Comparison of ENCODE assay signal across 14 cellular contexts in genomic region chr15:28873585-28874139, GRCh38. TPM values are rescaled to one million over a fixed set of nuclear protein-coding genes. Genes with fewer than 3 reads are reported as not detected.
DNase-seq lines count a peak whose midpoint lies in the region; ATAC-seq, FAIRE-seq and TF ChIP-seq lines count a peak whose summit lies in the region.
"Had no signal": no experiment of that assay in that cellular context is flagged by ENCODE, and none has a peak within 500 bp of the region (broad histone marks: within the 10 kb centered on the region; RNA-seq: fewer than 3 reads in every experiment).

No MANE protein-coding gene starts in this region.

- no peak overlapping the region for H3K9ac ChIP-seq in HepG2 (ENCODE audit: insufficient read depth, low read depth, low read length)
- H3K9ac ChIP-seq: BLaER1 had no signal

- peak overlapping the region; percentile 41 for H3K4me2 ChIP-seq in HepG2 (ENCODE audit: low read depth, low read length)
- H3K4me2 ChIP-seq: BLaER1 had no signal

- no peaks in the 10 kb centered on the region for H3K36me3 ChIP-seq in HepG2 (replicated peaks in 1 of 2; ENCODE audit: control insufficient read depth in 1 of 2, insufficient read depth in 2 of 2, low read length in 2 of 2)
- no peaks in the 10 kb centered on the region for H3K36me3 ChIP-seq in right lobe of liver
- H3K36me3 ChIP-seq: BLaER1 had no signal

- TF ChIP-seq POLR2A in HepG2 (IDR thresholded peaks at IDR 0.05; ENCODE audit: insufficient read depth in 1 of 2, low read depth in 2 of 2, low read length in 2 of 2) (no peak), right lobe of liver (IDR thresholded peaks at IDR 0.05) (no peak)

- intact Hi-C loops in HepG2 (cut with micrococcal nuclease; ENCODE audit: unreplicated experiment), result no loop called here
- intact Hi-C loops in right lobe of liver (cut with DNase I), result no loop called here
- intact Hi-C loops in Right ventricle myocardium superior (cut with DNase I), result no loop called here

- 5% methylated on average over 6 of the region's 10 CpGs for WGBS in HepG2 (ENCODE audit: low lambda C conversion rate)
- 45% methylated on average over 7 of the region's 10 CpGs for WGBS in right lobe of liver (ENCODE audit: insufficient coverage, low coverage, low lambda C conversion rate, missing lambda C conversion rate)

- TF ChIP-seq EP300 in HepG2 (IDR thresholded peaks at IDR 0.05; ENCODE audit: low read depth in 2 of 2, low read length in 2 of 2), result no peak
- TF ChIP-seq EP300 in HepG2 (CRISPR knock-in tag; IDR thresholded peaks at IDR 0.05; ENCODE audit: borderline replicate concordance), result no peak

- H3K27ac ChIP-seq in HepG2 (ENCODE audit: extremely low read length, insufficient read depth, low read length) (no peak overlapping the region), right lobe of liver (no peak overlapping the region), RWPE1 (no peak overlapping the region)
- H3K27ac ChIP-seq: BLaER1 had no signal

- CTCF ChIA-PET in HepG2 (lab: Yijun Ruan, JAX; ENCODE audit: low intra/inter-chr PET ratio, low total read pairs), result no interaction called here
- CTCF ChIA-PET in RWPE1 (lab: Yijun Ruan, JAX), result interaction anchor here (0.6 to 1.4 kb wide), 4 partner anchors 8 to 244 kb away, joined by 3 to 7 read pairs (median 4); no protein-coding TSS in a partner anchor

- no peak for FAIRE-seq in HepG2 (lab: Jason Lieb, UNC)
- FAIRE-seq: GM12892 had no signal

- no peak overlapping the region for H2AFZ ChIP-seq in HepG2 (ENCODE audit: low read length)

- H3K4me3 ChIP-seq in HepG2 (replicated peaks in 1 of 3; ENCODE audit: insufficient read depth in 1 of 3, low read depth in 2 of 3, low read length in 3 of 3) (no peak overlapping the region), right lobe of liver (no peak overlapping the region), retinal pigment epithelial cell (ENCODE audit: low read length) (no peak overlapping the region)
- H3K4me3 ChIP-seq: BLaER1 had no signal

- H3K27me3 ChIP-seq in HepG2 (ENCODE audit: control insufficient read depth in 1 of 2, insufficient read depth in 2 of 2, low read length in 2 of 2) (no peaks in the 10 kb centered on the region), right lobe of liver (no peaks in the 10 kb centered on the region)
- H3K27me3 ChIP-seq: BLaER1 had no signal

- in situ Hi-C loops in HepG2 (cut with HindIII; ENCODE audit: extremely low pct_ligation_motif_present, low pct_unique_long_range_greater_than_20kb), result no loop called here

- H4K20me1 ChIP-seq in HepG2 (ENCODE audit: insufficient read depth, low read length), result no peaks in the 10 kb centered on the region
- H4K20me1 ChIP-seq: BLaER1 had no signal

- ATAC-seq in HepG2 (peak; percentile 65), right lobe of liver (no peak), HG03442 (IDR thresholded peaks at IDR 0.05; ENCODE audit: unreplicated experiment) (no peak), Right ventricle myocardium superior (ENCODE audit: poor library complexity) (no peak)
- ATAC-seq: activated CD8-positive, alpha-beta memory T cell treated with anti-CD3 and anti-CD28 coated beads, Interleukin-2, amount 10 ng/mL, durations not matched to agents 7 days and 5 days had no signal

- DNase-seq in HepG2 (ENCODE audit: low spot score), result no peak
- DNase-seq in right lobe of liver, result no peak
- peak; percentile 90 for DNase-seq in NCI-H2171 treated with DMSO at 0.1 percent for 48 hours (lab: John Stamatoyannopoulos, UW)
- DNase-seq in central memory CD4-positive, alpha-beta T cell, result peak; percentile 17
- DNase-seq in retinal pigment epithelial cell (ENCODE audit: low read depth), result no peak
- no peak for DNase-seq in RWPE1 (ENCODE audit: low spot score)
- DNase-seq in Right ventricle myocardium superior, result no peak
- DNase-seq: activated CD8-positive, alpha-beta memory T cell treated with anti-CD3 and anti-CD28 coated beads, Interleukin-2, amount 10 ng/mL, durations not matched to agents 7 days and 5 days; EL; NCI-H1048 had no signal

- H3K4me1 ChIP-seq in HepG2 (ENCODE audit: insufficient read depth, low read length) (peaks cover 14% of the 10 kb centered on the region), right lobe of liver (no peaks in the 10 kb centered on the region)

- BruUV-seq in HepG2 (replicated peaks; lab: Mats Ljungman, UMichigan), result no TSS peak

- TF ChIP-seq CTCF in HepG2 (CRISPR knock-in tag; IDR thresholded peaks at IDR 0.05) (peak; percentile 41), right lobe of liver (IDR thresholded peaks at IDR 0.05) (no peak), retinal pigment epithelial cell (conservative IDR thresholded peaks at IDR 0.05; ENCODE audit: low read depth, low read length) (peak; percentile 16), RWPE1 (conservative IDR thresholded peaks at IDR 0.05; ENCODE audit: low read depth) (no peak)

- H3K9me3 ChIP-seq in HepG2 (ENCODE audit: low read length) (no peaks in the 10 kb centered on the region), right lobe of liver (no peaks in the 10 kb centered on the region)
- H3K9me3 ChIP-seq: BLaER1 had no signal

- POLR2A ChIA-PET in HepG2 (lab: Yijun Ruan, JAX), result no interaction called here
- POLR2A ChIA-PET in RWPE1 (lab: Yijun Ruan, JAX; ENCODE audit: low non-redundant PET), result no interaction called here

- no peak for TF ChIP-seq RAD21 in HepG2 (CRISPR knock-in tag; IDR thresholded peaks at IDR 0.05)

- H3K79me2 ChIP-seq in HepG2 (ENCODE audit: insufficient read depth, low read length), result no peaks in the 10 kb centered on the region

RNA-seq across cellular contexts. Expression of gene APBA2, which starts 12.1 kb away (rescaled TPM):
- total RNA-seq in HepG2 (2016; rRNA removed; fragmentation: Illumina TruSeq; extraction: Trizol), result 0.29 and 0.62 TPM in 2 replicates
- 0.40 and 0.79 TPM in 2 replicates for total RNA-seq in HepG2 (2016; cell fraction: cytosol; rRNA removed; fragmentation: Illumina TruSeq; extraction: Trizol; ENCODE audit: low read depth)
- total RNA-seq in HepG2 (2016; cell fraction: insoluble cytoplasmic fraction; rRNA removed; fragmentation: Illumina TruSeq; extraction: Trizol), result 0.56 and 0.74 TPM in 2 replicates
- 0.79 and 0.83 TPM in 2 replicates for total RNA-seq in HepG2 (2016; cell fraction: membrane; rRNA removed; fragmentation: Illumina TruSeq; extraction: Trizol)
- 0.60 and 0.71 TPM in 2 replicates for total RNA-seq in HepG2 (2016; cell fraction: nucleus; rRNA removed; fragmentation: Illumina TruSeq; extraction: Trizol)
- 1.5 and 2.3 TPM in 2 replicates for polyA plus RNA-seq in HepG2 (2011; rRNA removed)
- 1.2 and 1.4 TPM in 2 replicates for polyA plus RNA-seq in HepG2 (2011; cell fraction: cytosol; rRNA removed)
- 2.0 and 2.3 TPM in 2 replicates for polyA plus RNA-seq in HepG2 (2011; cell fraction: nucleus; rRNA removed)
- 1.0 TPM in 2 replicates for polyA plus RNA-seq in HepG2 (2012)
- polyA plus RNA-seq in HepG2 (2016; cell fraction: cytosol; fragmentation: Illumina TruSeq; extraction: Trizol; ENCODE audit: low read depth), result 0.34 and 0.35 TPM in 2 replicates
- 0.58 and 0.87 TPM in 2 replicates for polyA plus RNA-seq in HepG2 (2016; cell fraction: insoluble cytoplasmic fraction; fragmentation: Illumina TruSeq; extraction: Trizol; ENCODE audit: low read depth)
- polyA plus RNA-seq in HepG2 (2016; cell fraction: membrane; fragmentation: Illumina TruSeq; extraction: Trizol; ENCODE audit: low read depth), result 0.64 TPM in 2 replicates
- polyA plus RNA-seq in HepG2 (2016; cell fraction: nucleus; fragmentation: Illumina TruSeq; extraction: Trizol; ENCODE audit: insufficient read depth, low read depth), result 1.00 and 1.3 TPM in 2 replicates
- 0.26 and 2.5 TPM in 2 replicates for polyA minus RNA-seq in HepG2 (2011; rRNA and poly(A)+ RNA removed; ENCODE audit: low replicate concordance)
- 0.49 and 0.79 TPM in 2 replicates for polyA minus RNA-seq in HepG2 (2011; cell fraction: cytosol; rRNA and poly(A)+ RNA removed)
- 0.99 and 1.9 TPM in 2 replicates for polyA minus RNA-seq in HepG2 (2011; cell fraction: nucleus; rRNA and poly(A)+ RNA removed)
- under 1 TPM; 0.51 to 0.75 (median 0.69) TPM for total RNA-seq in right lobe of liver
- total RNA-seq in Right ventricle myocardium superior, result 1.9 TPM

RNA-seq across cellular contexts. Expression of gene GOLGA6L7, which starts 25.2 kb away (rescaled TPM):
- not detected in 2 replicates for total RNA-seq in HepG2 (2016; rRNA removed; fragmentation: Illumina TruSeq; extraction: Trizol)
- not detected in 2 replicates for total RNA-seq in HepG2 (2016; cell fraction: cytosol; rRNA removed; fragmentation: Illumina TruSeq; extraction: Trizol; ENCODE audit: low read depth)
- not detected in 2 replicates for total RNA-seq in HepG2 (2016; cell fraction: insoluble cytoplasmic fraction; rRNA removed; fragmentation: Illumina TruSeq; extraction: Trizol)
- not detected in 2 replicates for total RNA-seq in HepG2 (2016; cell fraction: membrane; rRNA removed; fragmentation: Illumina TruSeq; extraction: Trizol)
- not detected in 2 replicates for total RNA-seq in HepG2 (2016; cell fraction: nucleus; rRNA removed; fragmentation: Illumina TruSeq; extraction: Trizol)
- polyA plus RNA-seq in HepG2 (2011; rRNA removed), result not detected in 2 replicates
- polyA plus RNA-seq in HepG2 (2011; cell fraction: cytosol; rRNA removed), result not detected in 2 replicates
- not detected in 2 replicates for polyA plus RNA-seq in HepG2 (2011; cell fraction: nucleus; rRNA removed)
- polyA plus RNA-seq in HepG2 (2012), result 0.13 TPM in 1 of 2 replicates, not detected in the other
- polyA plus RNA-seq in HepG2 (2016; cell fraction: cytosol; fragmentation: Illumina TruSeq; extraction: Trizol; ENCODE audit: low read depth), result not detected in 2 replicates
- not detected in 2 replicates for polyA plus RNA-seq in HepG2 (2016; cell fraction: insoluble cytoplasmic fraction; fragmentation: Illumina TruSeq; extraction: Trizol; ENCODE audit: low read depth)
- polyA plus RNA-seq in HepG2 (2016; cell fraction: membrane; fragmentation: Illumina TruSeq; extraction: Trizol; ENCODE audit: low read depth), result not detected in 2 replicates
- not detected in 2 replicates for polyA plus RNA-seq in HepG2 (2016; cell fraction: nucleus; fragmentation: Illumina TruSeq; extraction: Trizol; ENCODE audit: insufficient read depth, low read depth)
- polyA minus RNA-seq in HepG2 (2011; rRNA and poly(A)+ RNA removed; ENCODE audit: low replicate concordance), result not detected in 2 replicates
- polyA minus RNA-seq in HepG2 (2011; cell fraction: cytosol; rRNA and poly(A)+ RNA removed), result not detected in 2 replicates
- not detected in 2 replicates for polyA minus RNA-seq in HepG2 (2011; cell fraction: nucleus; rRNA and poly(A)+ RNA removed)
- not detected for total RNA-seq in right lobe of liver
- not detected for total RNA-seq in Right ventricle myocardium superior
- total RNA-seq: activated CD8-positive, alpha-beta memory T cell treated with anti-CD3 and anti-CD28 coated beads, Interleukin-2, amount 10 ng/mL, durations not matched to agents 7 days and 5 days; renal cortical epithelial cell had no signal

Comparison
In these comparisons a context has a peak if more than half of its experiments do, and no peak if none do; other contexts are left out.
1. CTCF ChIP-seq: peak in HepG2 (single experiment) and retinal pigment epithelial cell (single experiment); none in right lobe of liver (0 of 4) and RWPE1 (single experiment).
2. DNase-seq: peak in NCI-H2171 treated with DMSO at 0.1 percent for 48 hours (single experiment) and central memory CD4-positive, alpha-beta T cell (single experiment); none in HepG2 (single experiment), right lobe of liver (0 of 3), retinal pigment epithelial cell (single experiment), RWPE1 (single experiment) and Right ventricle myocardium superior (single experiment).